2 cellular contexts compared by ENCODE assay signal in the genomic region with DNA sequence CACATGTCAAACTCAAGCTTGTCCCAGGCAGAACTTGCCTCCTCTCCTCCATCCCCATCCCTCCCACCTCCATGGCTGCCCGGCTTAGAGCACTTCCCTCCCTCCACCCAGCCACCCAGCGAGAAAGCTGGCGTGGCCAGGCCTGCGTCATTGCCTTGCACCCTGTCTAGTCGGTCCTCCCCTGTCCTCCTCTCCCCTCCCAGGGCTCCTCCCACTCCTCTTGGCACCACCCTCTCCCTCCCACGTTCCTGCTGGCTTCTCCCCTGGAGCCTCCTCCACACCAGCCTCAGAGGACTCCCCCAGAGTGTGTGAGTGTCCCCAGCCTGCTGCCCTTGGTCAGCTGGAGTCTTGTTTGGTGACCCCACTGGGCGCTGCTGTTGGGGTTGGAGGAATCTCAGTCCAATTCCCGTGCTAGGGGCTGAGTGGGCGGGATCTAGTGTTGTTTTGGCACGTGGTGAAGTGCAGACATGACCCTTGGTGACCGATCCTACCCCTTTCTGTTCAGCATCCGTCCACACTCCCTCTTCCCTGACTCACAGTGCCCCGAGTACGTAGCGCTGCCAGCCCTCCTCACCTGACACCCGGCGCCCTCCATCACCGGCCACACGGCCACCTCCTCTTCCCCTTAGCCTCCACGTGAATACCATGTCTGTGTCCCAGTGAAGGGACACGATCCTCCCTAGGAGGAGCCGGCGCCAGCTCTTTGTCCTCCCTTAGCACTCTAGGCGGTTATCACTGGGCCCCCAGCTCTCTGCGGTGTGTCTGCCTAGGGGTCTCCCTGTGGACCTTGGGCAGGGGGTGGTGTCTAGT.
TF ChIP-seq lines count a peak whose summit lies in the region.

No MANE protein-coding gene starts in this region.

TF ChIP-seq in Ishikawa, 13 proteins besides CTCF, POLR2A, EP300 and RAD21:
- TF ChIP-seq FOXM1 (IDR thresholded peaks at IDR 0.05; ENCODE audit: borderline replicate concordance, low read depth) = no peak
- no peak for TF ChIP-seq ZBTB7A (IDR thresholded peaks at IDR 0.05; ENCODE audit: low read depth)
- TF ChIP-seq YY1 (IDR thresholded peaks at IDR 0.05; ENCODE audit: low read depth) = no peak
- peak; percentile 11; the same call in 1 of the 2 replicates for TF ChIP-seq EGR1 (IDR thresholded peaks at IDR 0.05)
- TF ChIP-seq NFIC (IDR thresholded peaks at IDR 0.05) = no peak

TF ChIP-seq in H1, 55 proteins besides CTCF, POLR2A, EP300 and RAD21:
- TF ChIP-seq E2F6 (IDR thresholded peaks at IDR 0.05) (0 out of 2 replicates have a peak, but pooled peaks have one; percentile 6), NANOG (IDR thresholded peaks at IDR 0.05; ENCODE audit: insufficient read depth, low read depth, low read length, poor library complexity, severe bottlenecking) (no peak)
